Comparison of ENCODE assay signal across 1 cellular context in the genomic region with DNA sequence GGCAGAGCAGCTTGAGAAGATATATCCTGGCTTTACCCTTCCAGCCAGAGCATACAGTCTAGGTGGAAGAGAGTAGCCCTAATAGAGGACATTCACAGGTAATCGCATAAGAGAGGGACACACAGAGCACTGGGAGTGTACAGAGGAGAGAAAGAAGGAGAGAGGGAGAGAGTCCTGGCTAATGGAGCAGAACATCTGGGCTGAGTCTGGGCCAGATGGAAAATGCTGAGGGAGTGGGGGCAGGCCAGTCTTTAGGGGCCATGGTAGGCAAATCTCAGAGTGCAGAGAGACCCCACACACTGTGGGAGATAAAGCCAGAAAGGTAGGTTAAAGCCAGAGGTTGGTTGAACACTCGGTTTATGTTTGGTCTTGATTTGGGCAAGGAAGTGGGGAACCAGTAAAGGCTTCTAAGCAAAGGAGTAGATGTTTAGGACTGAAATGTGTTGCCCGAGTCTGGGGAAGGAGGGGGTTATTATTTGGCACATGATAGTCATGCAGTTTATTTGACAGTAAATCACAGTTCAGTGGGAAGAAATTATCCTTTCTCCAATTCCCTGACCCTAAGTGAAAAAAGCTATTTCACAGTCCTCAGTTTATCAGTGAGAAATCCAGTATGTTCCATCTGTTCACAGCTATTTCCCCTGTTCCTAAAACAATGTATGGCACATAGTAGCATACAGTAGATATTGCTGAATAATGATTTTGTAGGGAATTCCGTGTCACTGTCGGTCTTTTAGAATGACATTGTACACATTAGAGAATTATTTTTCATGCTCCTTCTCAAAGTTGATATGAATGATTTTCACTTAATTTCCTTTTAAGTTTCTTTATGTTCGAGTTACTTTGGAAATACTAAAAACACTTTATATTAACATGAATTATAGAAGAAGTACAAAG.
TF ChIP-seq lines count a peak whose summit lies in the region.

No MANE protein-coding gene starts in this region.

TF ChIP-seq in endothelial cell of umbilical vein, 7 proteins besides CTCF, POLR2A, EP300 and RAD21:
- no peak for TF ChIP-seq FOS (IDR thresholded peaks at IDR 0.05; ENCODE audit: borderline replicate concordance, insufficient read depth, low read length)
- no peak for TF ChIP-seq GATA2 (IDR thresholded peaks at IDR 0.05; ENCODE audit: insufficient read depth, insufficient read length, low read depth, low read length)
- no peak for TF ChIP-seq POLR2AphosphoS5 (IDR thresholded peaks at IDR 0.05; ENCODE audit: insufficient read depth, low read depth, low read length)
- TF ChIP-seq MYC (IDR thresholded peaks at IDR 0.05; ENCODE audit: low read depth, low read length), result no peak
- no peak for TF ChIP-seq EZH2 (IDR thresholded peaks at IDR 0.05; ENCODE audit: borderline replicate concordance, low read depth, low read length, severe bottlenecking)
- TF ChIP-seq, protein P1, sequence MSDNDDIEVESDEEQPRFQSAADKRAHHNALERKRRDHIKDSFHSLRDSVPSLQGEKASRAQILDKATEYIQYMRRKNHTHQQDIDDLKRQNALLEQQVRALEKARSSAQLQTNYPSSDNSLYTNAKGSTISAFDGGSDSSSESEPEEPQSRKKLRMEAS (IDR thresholded peaks at IDR 0.05; ENCODE audit: insufficient read depth, insufficient read length), result no peak
- TF ChIP-seq JUN (IDR thresholded peaks at IDR 0.05; ENCODE audit: borderline replicate concordance, insufficient read depth, insufficient read length, low read depth), result no peak
